20 cellular contexts compared by ENCODE assay signal in the genomic region with DNA sequence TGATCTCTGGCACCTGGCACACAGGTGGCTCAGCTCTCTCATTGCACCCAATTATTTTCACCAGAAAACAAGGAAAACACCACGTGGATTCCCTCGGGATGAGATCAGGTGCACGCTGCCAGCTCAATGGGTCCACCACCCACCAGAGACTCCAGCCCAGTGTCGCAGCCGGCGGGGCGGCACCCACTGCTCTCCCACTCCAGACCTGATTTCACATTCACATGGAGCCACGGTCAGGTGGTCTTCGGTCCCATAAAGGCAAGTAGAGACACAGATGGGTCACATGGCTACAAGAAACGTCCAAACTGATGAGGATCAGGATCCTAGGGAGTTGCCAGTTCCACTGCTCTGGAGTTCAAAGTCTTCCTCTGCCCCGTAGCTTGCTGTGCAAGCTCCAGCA.
"Had no signal": no experiment of that assay in that cellular context is flagged by ENCODE, and none has a peak within 500 bp of the region (broad histone marks: within the 10 kb centered on the region; RNA-seq: fewer than 3 reads in every experiment).

No MANE protein-coding gene starts in this region.

- H3K9ac ChIP-seq: SK-N-SH had no signal

- H3K9me3 ChIP-seq: SK-N-SH had no signal

- H3K27ac ChIP-seq: HL-60 had no signal

- H3K4me2 ChIP-seq: SK-N-SH had no signal

- DNase-seq: KBM-7, MV-4-11, NCI-H1048, NCI-H1105, NCI-H1417, NCI-H1436 treated with DMSO at 0.1 percent for 48 hours, NCI-H1694 treated with DMSO at 0.1 percent for 48 hours, NCI-H2029, NCI-H2081 treated with DMSO at 0.1 percent for 48 hours, NCI-H2171, NCI-H226, NCI-H446, NCI-H510A, NCI-H524 treated with DMSO at 0.1 percent for 48 hours, NCI-H69, NCI-H774, RPMI8226, SHP77, SK-N-SH had no signal
